Comparison of ENCODE assay signal across 9 cellular contexts in the genomic region with DNA sequence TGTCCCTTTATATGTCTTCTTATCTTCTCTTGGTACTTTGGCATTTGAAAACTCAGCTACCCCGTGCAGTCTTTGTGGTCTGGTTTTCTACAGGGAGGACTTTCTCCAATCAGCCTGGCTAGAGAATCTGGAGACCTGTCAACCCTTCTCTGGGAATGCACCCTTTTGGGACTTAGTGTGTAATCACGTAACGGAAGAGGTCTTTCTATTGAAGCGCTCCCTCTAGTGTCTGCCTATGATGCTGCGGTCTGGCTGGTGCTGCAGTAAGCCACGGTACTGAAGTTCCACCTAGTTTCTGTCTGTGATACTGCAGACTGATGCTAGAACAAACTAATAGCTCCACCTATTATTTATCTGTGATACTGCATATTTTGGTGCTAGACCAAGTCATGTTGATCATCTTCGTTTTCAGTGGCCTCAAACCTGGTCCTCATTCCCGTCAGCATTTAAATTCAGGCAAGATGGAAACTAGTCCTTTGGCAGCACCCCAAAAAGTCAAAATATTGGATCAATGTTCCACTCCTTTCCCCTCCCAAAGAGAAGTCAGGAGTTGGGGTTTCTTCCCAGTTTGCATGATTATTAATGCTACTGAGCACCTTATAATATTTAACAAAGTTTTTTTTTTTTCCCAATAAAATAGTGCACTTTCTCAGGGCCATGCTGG. TPM values are rescaled to one million over a fixed set of nuclear protein-coding genes. Genes with fewer than 3 reads are reported as not detected.
DNase-seq lines count a peak whose midpoint lies in the region; ATAC-seq and TF ChIP-seq lines count a peak whose summit lies in the region.
"Had no signal": no experiment of that assay in that cellular context is flagged by ENCODE, and none has a peak within 500 bp of the region (broad histone marks: within the 10 kb centered on the region; RNA-seq: fewer than 3 reads in every experiment).

No MANE protein-coding gene starts in this region.

- no peaks in the 10 kb centered on the region for H3K36me3 ChIP-seq in right atrium auricular region
- H3K36me3 ChIP-seq: BLaER1 treated with 17β-estradiol and CSF1 and Interleukin-3, amounts not matched to agents 10 nM and 100 nM had no signal

- H3K4me3 ChIP-seq in right atrium auricular region: no peak overlapping the region
- no peak overlapping the region for H3K4me3 ChIP-seq in skeletal muscle cell (ENCODE audit: low read depth, low read length)
- H3K4me3 ChIP-seq: BLaER1 treated with 17β-estradiol and CSF1 and Interleukin-3, amounts not matched to agents 10 nM and 100 nM had no signal

- no peak overlapping the region for H3K27ac ChIP-seq in right atrium auricular region
- H3K27ac ChIP-seq: BLaER1 treated with 17β-estradiol and CSF1 and Interleukin-3, amounts not matched to agents 10 nM and 100 nM had no signal

- H3K9me3 ChIP-seq in right atrium auricular region: no peaks in the 10 kb centered on the region

- peak; percentile 68 for DNase-seq in activated gamma-delta T cell treated with Interleukin-2 at 50 U/mL for 16 hours
- DNase-seq in activated gamma-delta T cell (lab: John Stamatoyannopoulos, UW): no peak
- peak; percentile 89 for DNase-seq in NCI-H1694 treated with DMSO at 0.1 percent for 48 hours (lab: John Stamatoyannopoulos, UW)
- peak; percentile 39 to 75 (median 67) for DNase-seq in T-helper 1 cell
- peak; percentile 89 for DNase-seq in amniotic stem cell (lab: John Stamatoyannopoulos, UW)
- DNase-seq in right atrium auricular region (ENCODE audit: low spot score): peak; percentile 71
- peak; percentile 70 for DNase-seq in skeletal muscle cell (ENCODE audit: low read depth)

- H3K27me3 ChIP-seq in right atrium auricular region: no peaks in the 10 kb centered on the region

- peak; percentile 44 to 87 for TF ChIP-seq CTCF in right atrium auricular region (IDR thresholded peaks at IDR 0.05)

- ATAC-seq in HG02970 (IDR thresholded peaks at IDR 0.05; ENCODE audit: low FRiP score, unreplicated experiment): peak; percentile 78

- H3K4me1 ChIP-seq in right atrium auricular region: no peaks in the 10 kb centered on the region

RNA-seq across cellular contexts. Expression of a gene that starts 12.5 kb away (rescaled TPM):
- 1 to 10 TPM; 2.6 to 4.4 TPM for total RNA-seq in right atrium auricular region

RNA-seq across cellular contexts. Expression of a gene that starts 37.0 kb away (rescaled TPM):
- total RNA-seq in right atrium auricular region: 10 to 100 TPM; 28.5 to 34.3 TPM

RNA-seq across cellular contexts. Expression of a gene that starts 53.8 kb away (rescaled TPM):
- not detected for total RNA-seq in right atrium auricular region
